1 cellular context compared by ENCODE assay signal in genomic region chr13:59680429-59681024, GRCh38.
TF ChIP-seq lines count a peak whose summit lies in the region.

No MANE protein-coding gene starts in this region.

TF ChIP-seq in K562, 482 proteins besides CTCF, POLR2A, EP300 and RAD21 (continued from another document):
- TF ChIP-seq PBX2 (CRISPR knock-in tag; IDR thresholded peaks at IDR 0.05; ENCODE audit: low read depth) (no peak), PBX2 (tag; conservative IDR thresholded peaks at IDR 0.05; ENCODE audit: low read depth) (0 out of 2 replicates have a peak, but pooled peaks have one; percentile 7), SP2 (IDR thresholded peaks at IDR 0.05; ENCODE audit: extremely low read depth, low read depth, low read length, poor library complexity, severe bottlenecking) (no peak), ILF3 (IDR thresholded peaks at IDR 0.05; ENCODE audit: borderline replicate concordance) (no peak)
